Comparison of ENCODE assay signal across 23 cellular contexts in genomic region chr3:27613846-27614500, GRCh38.
DNase-seq lines count a peak whose midpoint lies in the region; ATAC-seq and TF ChIP-seq lines count a peak whose summit lies in the region.
"Had no signal": no experiment of that assay in that cellular context is flagged by ENCODE, and none has a peak within 500 bp of the region (broad histone marks: within the 10 kb centered on the region; RNA-seq: fewer than 3 reads in every experiment).

No MANE protein-coding gene starts in this region.

- CTCF ChIA-PET in activated CD8-positive, alpha-beta T cell treated with anti-CD3 and anti-CD28 coated beads for 36 hours (lab: Charles Lee) = no interaction called here
- CTCF ChIA-PET in WTC11 (lab: Charles Lee) = no interaction called here

- peak overlapping the region; percentile 22 for H3K27ac ChIP-seq in SJSA1
- H3K27ac ChIP-seq: body of pancreas, epithelial cell of prostate, left lung, transverse colon had no signal

- TF ChIP-seq CTCF in fibroblast of the aortic adventitia (IDR thresholded peaks at IDR 0.05; ENCODE audit: insufficient read depth, low read length) (no peak), WTC11 (IDR thresholded peaks at IDR 0.05) (no peak)
- TF ChIP-seq CTCF in activated CD8-positive, alpha-beta T cell treated with anti-CD3 and anti-CD28 coated beads for 36 hours (IDR thresholded peaks at IDR 0.05) = no peak

- H3K9me3 ChIP-seq in SJSA1 (replicated peaks) = peaks cover 4% of the 10 kb centered on the region

- no peaks in the 10 kb centered on the region for H3K27me3 ChIP-seq in SJSA1 (replicated peaks)
- H3K27me3 ChIP-seq: body of pancreas, left lung, transverse colon had no signal

- peaks cover 38% of the 10 kb centered on the region for H3K4me1 ChIP-seq in SJSA1 (replicated peaks)
- H3K4me1 ChIP-seq: left lung had no signal

- H3K27ac Mint-ChIP-seq in activated CD8-positive, alpha-beta T cell treated with anti-CD3 and anti-CD28 coated beads for 36 hours = no peak overlapping the region
- H3K27ac Mint-ChIP-seq in WTC11 = no peak overlapping the region
- H3K27ac Mint-ChIP-seq: activated CD4-positive, alpha-beta memory T cell treated with anti-CD3 and anti-CD28 coated beads, Interleukin-2, amount 10 ng/mL, durations not matched to agents 7 days and 5 days; activated naive CD4-positive, alpha-beta T cell treated with anti-CD3 and anti-CD28 coated beads, Interleukin-2, amount 50 U/mL, for 24 hours; CD8-positive, alpha-beta memory T cell had no signal

- peaks cover 5% of the 10 kb centered on the region for H3K9me3 Mint-ChIP-seq in activated CD8-positive, alpha-beta T cell treated with anti-CD3 and anti-CD28 coated beads for 36 hours
- peaks cover 24% of the 10 kb centered on the region for H3K9me3 Mint-ChIP-seq in WTC11

- ATAC-seq in GM19395 (IDR thresholded peaks at IDR 0.05; ENCODE audit: unreplicated experiment) (peak; percentile 65), WTC11 (no peak)
- ATAC-seq in activated CD8-positive, alpha-beta T cell treated with anti-CD3 and anti-CD28 coated beads for 36 hours = no peak
- ATAC-seq in activated CD4-positive, CD25-positive, alpha-beta regulatory T cell treated with anti-CD3 and anti-CD28 coated beads, Interleukin-2, amount 50 U/mL, for 24 hours = no peak
- ATAC-seq: activated T-cell treated with anti-CD3 and anti-CD28 coated beads, Interleukin-2, amount 50 U/mL, for 4 hours; body of pancreas; left lung; mucosa of descending colon had no signal

- H3K4me3 ChIP-seq in SJSA1 (no peak overlapping the region), fibroblast of the aortic adventitia (ENCODE audit: low read depth, low read length) (no peak overlapping the region)
- H3K4me3 ChIP-seq: body of pancreas, left lung, mucosa of descending colon, transverse colon had no signal

- no peaks in the 10 kb centered on the region for H3K36me3 ChIP-seq in SJSA1
- H3K36me3 ChIP-seq: left lung, transverse colon had no signal

- DNase-seq in AG08395 (ENCODE audit: low spot score) = peak; percentile 48
- no peak for DNase-seq in SJSA1 (ENCODE audit: low read depth in 1 of 2, low spot score in 2 of 2)
- DNase-seq in fibroblast of the aortic adventitia (ENCODE audit: low read depth) = peak; percentile 72
- no peak for DNase-seq in activated CD8-positive, alpha-beta T cell treated with anti-CD3 and anti-CD28 coated beads for 36 hours
- no peak for DNase-seq in WTC11 (ENCODE audit: low spot score)
- DNase-seq in activated effector memory CD4-positive, alpha-beta T cell treated with Interleukin-2 at 50 U/mL for 16 hours = no peak
- DNase-seq: activated CD4-positive, alpha-beta memory T cell treated with anti-CD3 and anti-CD28 coated beads, Interleukin-2, amount 10 ng/mL, durations not matched to agents 7 days and 5 days; activated T-cell treated with anti-CD3 and anti-CD28 coated beads, Interleukin-2, amount 50 U/mL, for 4 hours; body of pancreas; CD8-positive, alpha-beta memory T cell; DMS79; left lung; MM.1S; mucosa of descending colon; NCI-H2029; NCI-H510A treated with DMSO at 0.1 percent for 48 hours; Right ventricle myocardium superior; stimulated activated naive CD4-positive, alpha-beta T cell; transverse colon had no signal

- intact Hi-C loops in activated CD8-positive, alpha-beta T cell treated with anti-CD3 and anti-CD28 coated beads for 36 hours (cut with micrococcal nuclease) = no loop called here

- H3K36me3 Mint-ChIP-seq in activated CD8-positive, alpha-beta T cell treated with anti-CD3 and anti-CD28 coated beads for 36 hours (ENCODE audit: low read depth) = no peaks in the 10 kb centered on the region
- peaks cover 25% of the 10 kb centered on the region for H3K36me3 Mint-ChIP-seq in WTC11

- no peak overlapping the region for H3K4me3 Mint-ChIP-seq in activated CD8-positive, alpha-beta T cell treated with anti-CD3 and anti-CD28 coated beads for 36 hours
- no peak overlapping the region for H3K4me3 Mint-ChIP-seq in WTC11
- H3K4me3 Mint-ChIP-seq: activated CD4-positive, alpha-beta memory T cell treated with anti-CD3 and anti-CD28 coated beads, Interleukin-2, amount 10 ng/mL, durations not matched to agents 7 days and 5 days; activated naive CD4-positive, alpha-beta T cell treated with anti-CD3 and anti-CD28 coated beads, Interleukin-2, amount 50 U/mL, for 24 hours; activated T-cell treated with anti-CD3 and anti-CD28 coated beads, Interleukin-2, amount 50 U/mL, for 4 hours; CD8-positive, alpha-beta memory T cell had no signal

- H3K27me3 Mint-ChIP-seq in activated CD8-positive, alpha-beta T cell treated with anti-CD3 and anti-CD28 coated beads for 36 hours = no peaks in the 10 kb centered on the region
- peaks cover 3% of the 10 kb centered on the region; the same call in 1 of the 2 replicates for H3K27me3 Mint-ChIP-seq in WTC11 (ENCODE audit: low read depth)
- H3K27me3 Mint-ChIP-seq: activated CD4-positive, alpha-beta memory T cell treated with anti-CD3 and anti-CD28 coated beads, Interleukin-2, amount 10 ng/mL, durations not matched to agents 7 days and 5 days; activated naive CD4-positive, alpha-beta T cell treated with anti-CD3 and anti-CD28 coated beads, Interleukin-2, amount 50 U/mL, for 24 hours had no signal

- POLR2A ChIA-PET in activated CD8-positive, alpha-beta T cell treated with anti-CD3 and anti-CD28 coated beads for 36 hours (lab: Charles Lee) = no interaction called here
- POLR2A ChIA-PET in WTC11 (lab: Charles Lee) = no interaction called here

- H3K4me1 Mint-ChIP-seq in activated CD8-positive, alpha-beta T cell treated with anti-CD3 and anti-CD28 coated beads for 36 hours (ENCODE audit: low read depth) = no peaks in the 10 kb centered on the region
- peaks cover 2% of the 10 kb centered on the region; the same call in 1 of the 2 replicates for H3K4me1 Mint-ChIP-seq in WTC11
- H3K4me1 Mint-ChIP-seq: activated naive CD4-positive, alpha-beta T cell treated with anti-CD3 and anti-CD28 coated beads, Interleukin-2, amount 50 U/mL, for 24 hours; CD8-positive, alpha-beta memory T cell had no signal

TF ChIP-seq in WTC11, 78 proteins besides CTCF, POLR2A, EP300 and RAD21 (continues in another document):
- TF ChIP-seq ZSCAN18 (CRISPR knock-in tag; IDR thresholded peaks at IDR 0.05) (no peak), ZNF219 (CRISPR knock-in tag; IDR thresholded peaks at IDR 0.05; ENCODE audit: borderline replicate concordance) (no peak), ATF1 (CRISPR knock-in tag; IDR thresholded peaks at IDR 0.05) (no peak), ZNF423 (CRISPR knock-in tag; IDR thresholded peaks at IDR 0.05) (no peak), PRRX2 (CRISPR knock-in tag; IDR thresholded peaks at IDR 0.05) (no peak), ATF3 (CRISPR knock-in tag; conservative IDR thresholded peaks at IDR 0.05) (no peak), CREB1 (CRISPR knock-in tag; IDR thresholded peaks at IDR 0.05) (no peak), ZBTB43 (CRISPR knock-in tag; IDR thresholded peaks at IDR 0.05) (no peak), ATF6 (CRISPR knock-in tag; IDR thresholded peaks at IDR 0.05) (no peak)

Comparison
In these comparisons a context has a peak if more than half of its experiments do, and no peak if none do; other contexts are left out.
1. DNase-seq: peak in AG08395 (single experiment) and fibroblast of the aortic adventitia (single experiment); none in SJSA1 (0 of 2), activated CD8-positive, alpha-beta T cell treated with anti-CD3 and anti-CD28 coated beads for 36 hours (single experiment), WTC11 (single experiment) and activated effector memory CD4-positive, alpha-beta T cell treated with Interleukin-2 at 50 U/mL for 16 hours (single experiment).